ENCODE assay signal across 7 cellular contexts in the genomic region with DNA sequence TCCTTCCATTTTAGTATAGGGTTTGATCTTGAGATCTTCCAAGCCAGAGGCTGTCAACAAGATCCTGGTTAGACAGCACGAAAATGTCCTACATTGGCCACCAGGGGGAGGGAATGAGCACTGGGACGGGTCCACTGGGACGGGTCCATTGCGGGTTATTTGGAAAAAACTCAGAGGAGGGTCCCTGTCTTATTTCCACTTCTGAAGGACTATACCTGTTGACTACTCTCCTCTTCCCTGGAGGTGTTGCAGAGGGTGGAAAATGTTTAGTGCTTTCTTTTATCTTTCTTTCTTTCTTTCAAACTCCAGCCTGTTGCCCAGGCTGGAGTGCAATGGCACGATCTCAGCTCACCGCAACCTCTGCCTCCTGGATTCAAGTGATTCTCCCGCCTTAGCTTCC. TPM values are rescaled to one million over a fixed set of nuclear protein-coding genes. Genes with fewer than 3 reads are reported as not detected.
DNase-seq lines count a peak whose midpoint lies in the region; ATAC-seq and TF ChIP-seq lines count a peak whose summit lies in the region.

No MANE protein-coding gene starts in this region.

- H2BK120ac ChIP-seq in mesendoderm (ENCODE audit: low read depth, low read length): no peak overlapping the region

- H3K9me3 Mint-ChIP-seq in activated B cell treated with CpG ODN at 0.5 μM for 24 hours: no peaks in the 10 kb centered on the region
- H3K9me3 Mint-ChIP-seq in stimulated activated naive CD8-positive, alpha-beta T cell treated with anti-CD3 and anti-CD28 coated beads, Interleukin-15, amount 100 ng/mL, for 72 hours: no peaks in the 10 kb centered on the region

- no peaks in the 10 kb centered on the region for H3K79me1 ChIP-seq in mesendoderm (ENCODE audit: low read length)

- H3K36me3 Mint-ChIP-seq in activated B cell treated with CpG ODN at 0.5 μM for 24 hours (ENCODE audit: low read depth): no peaks in the 10 kb centered on the region

- no peak overlapping the region for H3K4me3 Mint-ChIP-seq in activated B cell treated with CpG ODN at 0.5 μM for 24 hours
- H3K4me3 Mint-ChIP-seq in stimulated activated naive CD8-positive, alpha-beta T cell treated with anti-CD3 and anti-CD28 coated beads, Interleukin-15, amount 100 ng/mL, for 72 hours: no peak overlapping the region

- H3K4me1 Mint-ChIP-seq in activated B cell treated with CpG ODN at 0.5 μM for 24 hours: peaks cover 18% of the 10 kb centered on the region
- peaks cover 31% of the 10 kb centered on the region for H3K4me1 Mint-ChIP-seq in stimulated activated naive CD8-positive, alpha-beta T cell treated with anti-CD3 and anti-CD28 coated beads, Interleukin-15, amount 100 ng/mL, for 72 hours

- CTCF ChIA-PET in activated B cell treated with CpG ODN at 0.5 μM for 24 hours (lab: Charles Lee): interaction anchor here (0.6 to 18.2 kb wide), 9 partner anchors 10 to 218 kb away, joined by 3 to 379 read pairs (median 4); no protein-coding TSS in a partner anchor

- in situ Hi-C loops in G401 (cut with HindIII; ENCODE audit: low sequenced_read_pairs): no loop called here

- H3K9ac ChIP-seq in mesendoderm (ENCODE audit: low read length): no peak overlapping the region

- no peak overlapping the region for H2BK15ac ChIP-seq in mesendoderm (replicated peaks; ENCODE audit: low read depth)

- no peak overlapping the region for H4K8ac ChIP-seq in mesendoderm (ENCODE audit: low read depth, low read length)

- peaks cover 22% of the 10 kb centered on the region for H3K27me3 Mint-ChIP-seq in activated B cell treated with CpG ODN at 0.5 μM for 24 hours
- peaks cover 62% of the 10 kb centered on the region for H3K27me3 Mint-ChIP-seq in stimulated activated naive CD8-positive, alpha-beta T cell treated with anti-CD3 and anti-CD28 coated beads, Interleukin-15, amount 100 ng/mL, for 72 hours

- peak; percentile 37 for DNase-seq in G401 (ENCODE audit: low spot score)
- DNase-seq in LNCaP clone FGC (ENCODE audit: low read depth): no peak
- no peak for DNase-seq in activated B cell treated with CpG ODN at 0.5 μM for 24 hours
- peak; percentile 34 for DNase-seq in dedifferentiated amniotic fluid mesenchymal stem cell (ENCODE audit: extremely low spot score)
- peak; percentile 74 for DNase-seq in mesendoderm
- peak; percentile 44 to 56 for DNase-seq in stimulated activated naive CD8-positive, alpha-beta T cell treated with anti-CD3 and anti-CD28 coated beads, Interleukin-15, amount 100 ng/mL, for 72 hours

- no peaks in the 10 kb centered on the region for H3K79me2 ChIP-seq in mesendoderm (ENCODE audit: control insufficient read depth, insufficient read depth, low read length)

- H3K27ac ChIP-seq in mesendoderm (ENCODE audit: low read depth, low read length): no peak overlapping the region

- peak; percentile 33 for ATAC-seq in activated B cell treated with CpG ODN at 0.5 μM for 24 hours (ENCODE audit: low read depth)
- ATAC-seq in stimulated activated naive CD8-positive, alpha-beta T cell treated with anti-CD3 and anti-CD28 coated beads, Interleukin-15, amount 100 ng/mL, for 72 hours: peak; percentile 66
- ATAC-seq in GM18873 (IDR thresholded peaks at IDR 0.05; ENCODE audit: low FRiP score, unreplicated experiment): no peak

- no peak overlapping the region for H3K23ac ChIP-seq in mesendoderm (ENCODE audit: low read length)

- no peak overlapping the region for H3K4ac ChIP-seq in mesendoderm (ENCODE audit: low read depth, low read length)

- no peak overlapping the region for H3K27ac Mint-ChIP-seq in activated B cell treated with CpG ODN at 0.5 μM for 24 hours
- H3K27ac Mint-ChIP-seq in stimulated activated naive CD8-positive, alpha-beta T cell treated with anti-CD3 and anti-CD28 coated beads, Interleukin-15, amount 100 ng/mL, for 72 hours: no peak overlapping the region

- intact Hi-C loops in activated B cell treated with CpG ODN at 0.5 μM for 24 hours (cut with micrococcal nuclease): loop anchor here (1.0 kb wide), 4 partner anchors 9 to 218 kb away; no protein-coding TSS in a partner anchor

- H3K56ac ChIP-seq in mesendoderm (ENCODE audit: low read length): no peak overlapping the region

- no peaks in the 10 kb centered on the region for H3K27me3 ChIP-seq in mesendoderm (ENCODE audit: insufficient read depth, low read length, poor library complexity)

- WGBS in mesendoderm (ENCODE audit: extremely low coverage, insufficient coverage, low lambda C conversion rate): no CpG with 5 or more reads among the region's 7 CpGs

- no peak overlapping the region for H3K4me3 ChIP-seq in LNCaP clone FGC (ENCODE audit: low read depth, low read length)
- no peak overlapping the region for H3K4me3 ChIP-seq in mesendoderm (ENCODE audit: low read length)

- H3K4me1 ChIP-seq in mesendoderm (ENCODE audit: control insufficient read depth, low read depth, low read length): no peaks in the 10 kb centered on the region

- POLR2A ChIA-PET in activated B cell treated with CpG ODN at 0.5 μM for 24 hours (lab: Charles Lee): interaction anchor here (0.9 to 4.1 kb wide), 3 partner anchors 9 to 78 kb away, joined by 5 to 14 read pairs (median 5); partner anchors contain the start of gene ATP5MC1

- no peaks in the 10 kb centered on the region for H3K36me3 ChIP-seq in mesendoderm (ENCODE audit: control insufficient read depth, insufficient read depth, low read length)

- TF ChIP-seq CTCF in LNCaP clone FGC (IDR thresholded peaks at IDR 0.05; ENCODE audit: control insufficient read depth, extremely low read depth, insufficient read depth): peak; percentile 78
- no peak for TF ChIP-seq CTCF in activated B cell treated with CpG ODN at 0.5 μM for 24 hours (IDR thresholded peaks at IDR 0.05)

- H2AK5ac ChIP-seq in mesendoderm (ENCODE audit: low read length): no peak overlapping the region

- H3K18ac ChIP-seq in mesendoderm (ENCODE audit: low read length): no peak overlapping the region

- no peak overlapping the region for H2BK5ac ChIP-seq in mesendoderm (ENCODE audit: low read length)

- no peak overlapping the region for H4K5ac ChIP-seq in mesendoderm (ENCODE audit: low read length)

- no peak overlapping the region for H3K4me2 ChIP-seq in mesendoderm (ENCODE audit: low read length)

RNA-seq across cellular contexts. Expression of gene TTLL6, which starts 2.5 kb away (rescaled TPM):
- 6.9 and 9.4 TPM in 2 replicates for total RNA-seq in G401 (2014; rRNA removed; shearing (Covaris generic))
- total RNA-seq in activated B cell treated with CpG ODN at 0.5 μM for 24 hours: not detected in 2 replicates
- 0.14 TPM for polyA plus RNA-seq in mesendoderm (2013, experiment 1 of 2)
- polyA plus RNA-seq in mesendoderm (2013, experiment 2 of 2): 0.25 TPM

RNA-seq across cellular contexts. Expression of gene CALCOCO2, which starts 16.3 kb away (rescaled TPM):
- total RNA-seq in G401 (2014; rRNA removed; shearing (Covaris generic)): 37.8 and 66.1 TPM in 2 replicates
- total RNA-seq in activated B cell treated with CpG ODN at 0.5 μM for 24 hours: 115 TPM in 2 replicates
- 10.3 TPM for polyA plus RNA-seq in mesendoderm (2013, experiment 1 of 2)
- 12.1 TPM for polyA plus RNA-seq in mesendoderm (2013, experiment 2 of 2)

Comparison
In these comparisons a context has a peak if more than half of its experiments do, and no peak if none do; other contexts are left out.
1. DNase-seq: peak in G401 (single experiment), dedifferentiated amniotic fluid mesenchymal stem cell (single experiment), mesendoderm (single experiment) and stimulated activated naive CD8-positive, alpha-beta T cell treated with anti-CD3 and anti-CD28 coated beads, Interleukin-15, amount 100 ng/mL, for 72 hours (2 of 2); none in LNCaP clone FGC (single experiment) and activated B cell treated with CpG ODN at 0.5 μM for 24 hours (single experiment).